ENCODE assay signal across 8 cellular contexts in the genomic region with DNA sequence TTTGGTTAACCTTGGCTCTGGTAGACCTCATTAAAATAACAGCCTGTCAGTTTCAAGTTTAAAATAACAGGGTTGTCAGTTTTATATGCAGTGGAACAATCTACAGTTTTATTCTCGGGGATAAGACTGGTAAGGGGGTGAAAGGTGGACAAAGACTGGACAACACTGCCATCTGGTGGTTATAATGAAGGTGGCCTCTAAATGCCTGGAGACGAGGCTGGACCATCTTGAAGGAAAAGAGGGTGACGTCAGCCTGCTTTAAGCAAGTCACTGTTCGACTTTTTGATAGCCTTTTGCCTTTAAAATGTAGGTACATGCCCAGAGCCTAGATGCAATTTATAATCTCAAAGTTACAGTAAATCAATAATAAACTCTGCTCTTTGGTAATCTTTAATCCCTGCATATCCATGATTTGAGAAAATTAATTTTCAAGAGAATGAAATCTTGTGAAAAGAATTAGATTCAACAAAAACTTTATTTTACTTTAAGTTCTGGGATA.
DNase-seq lines count a peak whose midpoint lies in the region; ATAC-seq and TF ChIP-seq lines count a peak whose summit lies in the region.

No MANE protein-coding gene starts in this region.

- H3K36me3 Mint-ChIP-seq in activated CD8-positive, alpha-beta T cell treated with anti-CD3 and anti-CD28 coated beads, Interleukin-2, amount 10 ng/mL, durations not matched to agents 7 days and 5 days (ENCODE audit: low read depth), result no peaks in the 10 kb centered on the region
- H3K36me3 Mint-ChIP-seq in endothelial cell (ENCODE audit: low read depth, unreplicated experiment), result no peaks in the 10 kb centered on the region

- peaks cover 2% of the 10 kb centered on the region for H3K27me3 Mint-ChIP-seq in activated CD8-positive, alpha-beta T cell treated with anti-CD3 and anti-CD28 coated beads, Interleukin-2, amount 10 ng/mL, durations not matched to agents 7 days and 5 days (ENCODE audit: low read depth)
- no peaks in the 10 kb centered on the region for H3K27me3 Mint-ChIP-seq in endothelial cell (ENCODE audit: unreplicated experiment)

- H3K4me3 Mint-ChIP-seq in activated CD8-positive, alpha-beta T cell treated with anti-CD3 and anti-CD28 coated beads, Interleukin-2, amount 10 ng/mL, durations not matched to agents 7 days and 5 days, result no peak overlapping the region
- H3K4me3 Mint-ChIP-seq in endothelial cell (ENCODE audit: unreplicated experiment), result no peak overlapping the region

- peak; percentile 98 for ATAC-seq in GM21390 (IDR thresholded peaks at IDR 0.05; ENCODE audit: unreplicated experiment)
- ATAC-seq in activated CD8-positive, alpha-beta T cell treated with anti-CD3 and anti-CD28 coated beads, Interleukin-2, amount 10 ng/mL, durations not matched to agents 7 days and 5 days, result peak; percentile 96

- TF ChIP-seq CTCF in endothelial cell (IDR thresholded peaks at IDR 0.05; ENCODE audit: unreplicated experiment), result peak; percentile 78

- POLR2A ChIA-PET in activated CD8-positive, alpha-beta T cell treated with anti-CD3 and anti-CD28 coated beads, Interleukin-2, amount 10 ng/mL, durations not matched to agents 7 days and 5 days (lab: Charles Lee), result no interaction called here

- CTCF ChIA-PET in activated CD8-positive, alpha-beta T cell treated with anti-CD3 and anti-CD28 coated beads, Interleukin-2, amount 10 ng/mL, durations not matched to agents 7 days and 5 days (lab: Charles Lee), result interaction anchor here (0.7 to 2.3 kb wide), 17 partner anchors 11 to 350 kb away, joined by 3 to 12 read pairs (median 4); no protein-coding TSS in a partner anchor

- no peaks in the 10 kb centered on the region for H3K9me3 Mint-ChIP-seq in activated CD8-positive, alpha-beta T cell treated with anti-CD3 and anti-CD28 coated beads, Interleukin-2, amount 10 ng/mL, durations not matched to agents 7 days and 5 days (ENCODE audit: insufficient read depth)
- H3K9me3 Mint-ChIP-seq in endothelial cell (ENCODE audit: unreplicated experiment), result no peaks in the 10 kb centered on the region

- H3K4me1 Mint-ChIP-seq in activated CD8-positive, alpha-beta T cell treated with anti-CD3 and anti-CD28 coated beads, Interleukin-2, amount 10 ng/mL, durations not matched to agents 7 days and 5 days (ENCODE audit: low read depth), result peaks cover 1% of the 10 kb centered on the region
- no peaks in the 10 kb centered on the region for H3K4me1 Mint-ChIP-seq in endothelial cell (ENCODE audit: unreplicated experiment)

- H3K27ac Mint-ChIP-seq in activated CD8-positive, alpha-beta T cell treated with anti-CD3 and anti-CD28 coated beads, Interleukin-2, amount 10 ng/mL, durations not matched to agents 7 days and 5 days, result no peak overlapping the region
- H3K27ac Mint-ChIP-seq in endothelial cell (ENCODE audit: unreplicated experiment), result no peak overlapping the region

- DNase-seq in DMS153 (lab: John Stamatoyannopoulos, UW) (peak; percentile 36), HPDE6-E6E7 (ENCODE audit: extremely low spot score) (peak; percentile 58), NOMO-1 (lab: John Stamatoyannopoulos, UW; ENCODE audit: unreplicated experiment in 2 of 2) (peak; percentile 20 to 64), endothelial cell (ENCODE audit: low spot score) (peak; percentile 65), mucosa of gallbladder (ENCODE audit: low spot score) (peak; percentile 86)
- peak; percentile 80 for DNase-seq in activated CD8-positive, alpha-beta T cell treated with anti-CD3 and anti-CD28 coated beads, Interleukin-2, amount 10 ng/mL, durations not matched to agents 7 days and 5 days
- DNase-seq in stimulated activated CD8-positive, alpha-beta memory T cell treated with anti-CD3 and anti-CD28 coated beads, Interleukin-7, amount 100 ng/mL, for 48 hours (ENCODE audit: extremely low read depth in 1 of 2, low read depth in 1 of 2), result peak; percentile 14 to 38

Comparison
In these comparisons a context has a peak if more than half of its experiments do, and no peak if none do; other contexts are left out.
1. Peak in every context shown above with its lines: DNase-seq and ATAC-seq.
2. DNase-seq: peak in every context shown above with its lines; median percentile 86 in mucosa of gallbladder; 80 in activated CD8-positive, alpha-beta T cell treated with anti-CD3 and anti-CD28 coated beads, Interleukin-2, amount 10 ng/mL, durations not matched to agents 7 days and 5 days; 65 in endothelial cell; 58 in HPDE6-E6E7; 42 in NOMO-1; 36 in DMS153; 26 in stimulated activated CD8-positive, alpha-beta memory T cell treated with anti-CD3 and anti-CD28 coated beads, Interleukin-7, amount 100 ng/mL, for 48 hours.